In the genomic region with DNA sequence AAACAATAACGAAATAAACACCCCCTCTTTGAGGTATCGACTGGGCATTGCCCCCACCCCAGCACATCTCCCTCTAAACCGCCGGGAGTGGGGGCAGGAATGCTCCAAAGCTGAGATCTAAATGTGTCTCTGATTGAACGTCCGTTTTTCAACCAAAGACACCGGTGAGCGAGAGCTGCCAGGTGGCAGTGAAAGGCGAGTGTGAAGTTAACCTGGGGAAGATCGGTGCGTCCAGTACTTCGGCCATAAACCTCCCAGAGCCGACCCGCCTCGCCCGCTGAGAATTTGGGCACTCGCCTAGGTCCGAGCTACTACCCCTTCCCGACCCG, we compare ENCODE assay signal across 8 cellular contexts. TPM values are rescaled to one million over a fixed set of nuclear protein-coding genes. Genes with fewer than 3 reads are reported as not detected.
DNase-seq lines count a peak whose midpoint lies in the region; ATAC-seq and TF ChIP-seq lines count a peak whose summit lies in the region.

No MANE protein-coding gene starts in this region.

- no peaks in the 10 kb centered on the region for H3K27me3 Mint-ChIP-seq in activated T-cell treated with anti-CD3 and anti-CD28 coated beads, Interleukin-2, amount 50 U/mL, for 24 hours

- TF ChIP-seq CTCF in heart right ventricle (IDR thresholded peaks at IDR 0.05): no peak
- TF ChIP-seq CTCF in gastrocnemius medialis (IDR thresholded peaks at IDR 0.05 in 4 of 5, conservative IDR thresholded peaks at IDR 0.05 in 1 of 5): no peak

- intact Hi-C loops in heart right ventricle (cut with DNase I): loop anchor here in 1 of 10 donors (5.0 kb wide), 1 partner anchor 50 kb away; no protein-coding TSS in a partner anchor
- intact Hi-C loops in gastrocnemius medialis (cut with DNase I; ENCODE audit: low total_unique reads): loop anchor here (1.0 to 10.0 kb wide), 3 partner anchors 286 to 803 kb away; partner anchors contain the start of genes CIPC and SPTLC2

- H3K27ac ChIP-seq in heart right ventricle: peak overlapping the region; percentile 71 to 97 (median 92)
- peak overlapping the region; percentile 86 to 92 (median 90) for H3K27ac ChIP-seq in gastrocnemius medialis

- H3K4me3 Mint-ChIP-seq in activated T-cell treated with anti-CD3 and anti-CD28 coated beads, Interleukin-2, amount 50 U/mL, for 24 hours: peak overlapping the region; percentile 90

- peak; percentile 4 for DNase-seq in NOMO-1 treated with DMSO at 0.1 percent for 48 hours (lab: John Stamatoyannopoulos, UW; ENCODE audit: unreplicated experiment)
- no peak for DNase-seq in NOMO-1 treated with dmso at 0.1 percent for 144 hours (lab: John Stamatoyannopoulos, UW; ENCODE audit: unreplicated experiment)
- no peak for DNase-seq in activated T-cell treated with anti-CD3 and anti-CD28 coated beads, Interleukin-2, amount 50 U/mL, for 24 hours
- DNase-seq in heart right ventricle: no peak
- DNase-seq in gastrocnemius medialis: no peak
- no peak for DNase-seq in superior temporal gyrus (ENCODE audit: extremely low spot score)

- WGBS in heart right ventricle, 2 donors: 0 to 1% methylated on average over 20 of the region's 20 CpGs

- H3K9me3 ChIP-seq in heart right ventricle: no peaks in the 10 kb centered on the region
- H3K9me3 ChIP-seq in gastrocnemius medialis: no peaks in the 10 kb centered on the region

- H3K9me3 Mint-ChIP-seq in activated T-cell treated with anti-CD3 and anti-CD28 coated beads, Interleukin-2, amount 50 U/mL, for 24 hours: no peaks in the 10 kb centered on the region

- no peak for TF ChIP-seq POLR2A in gastrocnemius medialis (IDR thresholded peaks at IDR 0.05)

- H3K27me3 ChIP-seq in heart right ventricle (no peaks in the 10 kb centered on the region), gastrocnemius medialis (no peaks in the 10 kb centered on the region)

- H3K4me1 ChIP-seq in heart right ventricle: peaks cover 0 to 34% (median 27%) of the 10 kb centered on the region in 9 donors
- peaks cover 8 to 16% of the 10 kb centered on the region in 2 donors for H3K4me1 ChIP-seq in gastrocnemius medialis

- H3K4me3 ChIP-seq in heart right ventricle: peak overlapping the region; percentile 82 to 98 (median 90)
- H3K4me3 ChIP-seq in gastrocnemius medialis: peak overlapping the region; percentile 71 to 91 (median 86)

- peaks cover 32% of the 10 kb centered on the region for H3K4me1 Mint-ChIP-seq in activated T-cell treated with anti-CD3 and anti-CD28 coated beads, Interleukin-2, amount 50 U/mL, for 24 hours (ENCODE audit: low read depth)

- H3K36me3 ChIP-seq in heart right ventricle (peaks cover 0 to 27% (median 21%) of the 10 kb centered on the region in 9 donors), gastrocnemius medialis (peaks cover 0 to 11% of the 10 kb centered on the region in 2 donors)

- peaks cover 32% of the 10 kb centered on the region for H3K36me3 Mint-ChIP-seq in activated T-cell treated with anti-CD3 and anti-CD28 coated beads, Interleukin-2, amount 50 U/mL, for 24 hours (ENCODE audit: low read depth)

- ATAC-seq in HG03159 (IDR thresholded peaks at IDR 0.05; ENCODE audit: unreplicated experiment) (peak; percentile 19), heart right ventricle (peak in 5 of 8 donors; percentile 1 to 29 (median 2)), gastrocnemius medialis (peak; percentile 38 to 50), GM21360 (IDR thresholded peaks at IDR 0.05; ENCODE audit: unreplicated experiment) (no peak)

- peak overlapping the region; percentile 89 for H3K27ac Mint-ChIP-seq in activated T-cell treated with anti-CD3 and anti-CD28 coated beads, Interleukin-2, amount 50 U/mL, for 24 hours

- in situ Hi-C loops in gastrocnemius medialis (cut with MboI; ENCODE audit: low sequenced_read_pairs in 4 of 4): no loop called here

RNA-seq across cellular contexts. Expression of gene ANGEL1, which starts 0.6 kb away (rescaled TPM):
- total RNA-seq in heart right ventricle (10 to 100 TPM in 8 of 10 donors, 1 to 10 TPM in 2; 9.2 to 17.1 (median 12.9) TPM), gastrocnemius medialis (10 to 100 TPM in 3 of 4 donors, 1 to 10 TPM in 1; 8.6 to 16.9 (median 12.7) TPM)
- polyA plus RNA-seq in heart right ventricle: 1 to 10 TPM; 5.5 to 9.9 TPM

RNA-seq across cellular contexts. Expression of gene LRRC74A, which starts 14.2 kb away (rescaled TPM):
- total RNA-seq in heart right ventricle: not detected
- not detected for polyA plus RNA-seq in heart right ventricle
- total RNA-seq in gastrocnemius medialis: not detected

RNA-seq across cellular contexts. Expression of gene VASH1, which starts 50.8 kb away (rescaled TPM):
- total RNA-seq in heart right ventricle: 10 to 100 TPM in 8 of 10 donors, 1 to 10 TPM in 2; 9.1 to 20.2 (median 12.9) TPM
- 10 to 100 TPM; 13.2 to 13.6 TPM for polyA plus RNA-seq in heart right ventricle
- total RNA-seq in gastrocnemius medialis: 1 to 10 TPM in 2 of 4 donors, under 1 TPM in 2; 0.56 to 6.1 (median 1.2) TPM
